Comparison of ENCODE assay signal across 18 cellular contexts in genomic region chr4:71680706-71681105, GRCh38.
DNase-seq lines count a peak whose midpoint lies in the region; ATAC-seq and TF ChIP-seq lines count a peak whose summit lies in the region.
"Had no signal": no experiment of that assay in that cellular context is flagged by ENCODE, and none has a peak within 500 bp of the region (broad histone marks: within the 10 kb centered on the region; RNA-seq: fewer than 3 reads in every experiment).

No MANE protein-coding gene starts in this region.

- H4K20me1 ChIP-seq in osteoblast (ENCODE audit: insufficient read depth, low read length) = no peaks in the 10 kb centered on the region

- H3K27me3 ChIP-seq in adipocyte (replicated peaks; ENCODE audit: control insufficient read depth, insufficient read depth, low read length) (no peaks in the 10 kb centered on the region), osteoblast (ENCODE audit: insufficient read depth, low read length) (no peaks in the 10 kb centered on the region)

- DNase-seq in GM03348 (ENCODE audit: low spot score) (peak; percentile 44), adipocyte (ENCODE audit: low read depth) (peak; percentile 59), fibroblast of peridontal ligament (ENCODE audit: extremely low read depth) (peak; percentile 46), osteoblast (ENCODE audit: insufficient read length, low spot score, missing footprints) (no peak)
- no peak for DNase-seq in stimulated activated naive CD4-positive, alpha-beta T cell treated with Interleukin-2 at 50 U/mL for 16 hours (lab: John Stamatoyannopoulos, UW)
- no peak for DNase-seq in effector CD4-positive, alpha-beta T cell
- DNase-seq: DMS 273 treated with DMSO at 0.1 percent for 48 hours, H9, IMR-90, NCI-H1436, NCI-H1930, NCI-H226, NCI-H524, NCI-H82, OCI-M1, SHP77 had no signal

- no peak overlapping the region for H3K4me2 ChIP-seq in osteoblast (ENCODE audit: insufficient read depth, low read length)

- H3K79me2 ChIP-seq in osteoblast (ENCODE audit: insufficient read depth, low read length) = no peaks in the 10 kb centered on the region

- TF ChIP-seq CTCF in osteoblast (IDR thresholded peaks at IDR 0.05; ENCODE audit: extremely low read depth, low read depth, low read length) = no peak

- H3K4me1 ChIP-seq in adipocyte (ENCODE audit: control insufficient read depth, insufficient read depth, low read length) (no peaks in the 10 kb centered on the region), osteoblast (ENCODE audit: insufficient read depth, low read length) (peaks cover 2% of the 10 kb centered on the region)

- H3K36me3 ChIP-seq in adipocyte (ENCODE audit: control insufficient read depth, insufficient read depth, low read length, severe bottlenecking) (no peaks in the 10 kb centered on the region), osteoblast (ENCODE audit: insufficient read depth, low read length) (no peaks in the 10 kb centered on the region)

- no peak overlapping the region for H3K9ac ChIP-seq in adipocyte (ENCODE audit: low read length)

- H3K4me3 ChIP-seq in adipocyte (ENCODE audit: low read length) = no peak overlapping the region
- H3K4me3 ChIP-seq in osteoblast (ENCODE audit: insufficient read depth, low read length) = no peak overlapping the region
- H3K4me3 ChIP-seq: SK-N-MC had no signal

- no peak for ATAC-seq in GM21717 (IDR thresholded peaks at IDR 0.05; ENCODE audit: unreplicated experiment)

- no peak overlapping the region for H3K27ac ChIP-seq in osteoblast (ENCODE audit: low read depth, low read length)
- H3K27ac ChIP-seq: SK-N-MC had no signal

- H3K9me3 ChIP-seq in adipocyte (ENCODE audit: control insufficient read depth, low read length) = no peaks in the 10 kb centered on the region
- H3K9me3 ChIP-seq in osteoblast (ENCODE audit: low read depth, low read length) = no peaks in the 10 kb centered on the region

- no peak overlapping the region for H2AFZ ChIP-seq in osteoblast (ENCODE audit: low read length)

Comparison
In these comparisons a context has a peak if more than half of its experiments do, and no peak if none do; other contexts are left out.
1. DNase-seq: peak in GM03348 (single experiment), adipocyte (single experiment) and fibroblast of peridontal ligament (single experiment); none in osteoblast (single experiment), stimulated activated naive CD4-positive, alpha-beta T cell treated with Interleukin-2 at 50 U/mL for 16 hours (single experiment) and effector CD4-positive, alpha-beta T cell (single experiment).